In genomic region chr11:43992834-43993637, GRCh38 we compare ENCODE assay signal across 13 cellular contexts. TPM values are rescaled to one million over a fixed set of nuclear protein-coding genes. Genes with fewer than 3 reads are reported as not detected.
DNase-seq lines count a peak whose midpoint lies in the region; ATAC-seq, FAIRE-seq and TF ChIP-seq lines count a peak whose summit lies in the region.
"Had no signal": no experiment of that assay in that cellular context is flagged by ENCODE, and none has a peak within 500 bp of the region (broad histone marks: within the 10 kb centered on the region; RNA-seq: fewer than 3 reads in every experiment).

No MANE protein-coding gene starts in this region.

- H3K36me3 ChIP-seq in K562 (ENCODE audit: control insufficient read depth, insufficient read depth, low read length), result no peaks in the 10 kb centered on the region
- no peaks in the 10 kb centered on the region for H3K36me3 ChIP-seq in CD4-positive, alpha-beta memory T cell (ENCODE audit: insufficient read depth, low read length)
- no peaks in the 10 kb centered on the region for H3K36me3 ChIP-seq in Caco-2 (ENCODE audit: control insufficient read depth, insufficient read depth, low read length)

- H3K27me3 ChIP-seq in K562 (ENCODE audit: control insufficient read depth in 2 of 2, insufficient read depth in 2 of 2, low read length in 2 of 2) (peaks cover 8 to 31% of the 10 kb centered on the region in 2 experiments; a peak in 4 of 5 replicates), Caco-2 (replicated peaks; ENCODE audit: control insufficient read depth, insufficient read depth, low read length) (no peaks in the 10 kb centered on the region)
- H3K27me3 ChIP-seq in CD4-positive, alpha-beta memory T cell (ENCODE audit: insufficient read depth, low read length), result no peaks in the 10 kb centered on the region

- CTCF ChIA-PET in K562 (lab: Yijun Ruan, JAX; ENCODE audit: low intra/inter-chr PET ratio) (interaction anchor here (0.5 kb wide), 1 partner anchor 93 kb away, joined by 4 read pairs; no protein-coding TSS in a partner anchor), Caco-2 (lab: Charles Lee) (no interaction called here)
- CTCF ChIA-PET in CD4-positive, alpha-beta memory T cell (lab: Charles Lee; ENCODE audit: partially characterized antibody), result no interaction called here

- peaks cover 2 to 19% of the 10 kb centered on the region in 2 donors for H3K27me3 Mint-ChIP-seq in CD4-positive, alpha-beta memory T cell
- peaks cover 11% of the 10 kb centered on the region for H3K27me3 Mint-ChIP-seq in Caco-2 (ENCODE audit: insufficient read depth, unreplicated experiment)
- H3K27me3 Mint-ChIP-seq: activated CD4-positive, alpha-beta T cell treated with anti-CD3 and anti-CD28 coated beads, Interleukin-2, amount 10 ng/mL, durations not matched to agents 24 days and 14 days had no signal

- no peaks in the 10 kb centered on the region for H3K79me2 ChIP-seq in K562 (ENCODE audit: control insufficient read depth, insufficient read depth, low read length)

- no peak for TF ChIP-seq EP300 in K562 (IDR thresholded peaks at IDR 0.05; ENCODE audit: low read length)

- DNase-seq in Right ventricle myocardium inferior (ENCODE audit: missing footprints) (no peak), cardiac septum (ENCODE audit: low spot score) (no peak), K562 (ENCODE audit: extremely low read depth in 1 of 4, low spot score in 3 of 4) (no peak), lung microvascular endothelial cell (ENCODE audit: low read depth in 2 of 2) (peak; percentile 15 to 35), NCI-H2196 (lab: John Stamatoyannopoulos, UW; ENCODE audit: unreplicated experiment) (no peak), Caco-2 (no peak)
- DNase-seq in CD4-positive, alpha-beta memory T cell, result no peak
- DNase-seq: activated CD4-positive, alpha-beta T cell treated with anti-CD3 and anti-CD28 coated beads, Interleukin-2, amount 10 ng/mL, durations not matched to agents 24 days and 14 days; COR-L47; immature natural killer cell; NCI-H226 had no signal

- H3K27ac Mint-ChIP-seq in CD4-positive, alpha-beta memory T cell, result peak overlapping the region in 1 of 7 donors; percentile 43
- H3K27ac Mint-ChIP-seq in Caco-2 (ENCODE audit: unreplicated experiment), result no peak overlapping the region
- H3K27ac Mint-ChIP-seq: activated CD4-positive, alpha-beta T cell treated with anti-CD3 and anti-CD28 coated beads, Interleukin-2, amount 10 ng/mL, durations not matched to agents 24 days and 14 days; immature natural killer cell had no signal

- no peak for TF ChIP-seq POLR2A in K562 (conservative IDR thresholded peaks at IDR 0.05)

- H3K4me1 ChIP-seq in K562 (replicated peaks in 1 of 2; ENCODE audit: control insufficient read depth in 2 of 2, insufficient read depth in 2 of 2, low read length in 2 of 2) (peaks cover 6% of the 10 kb centered on the region in 2 experiments; a peak in 4 of 5 replicates), Caco-2 (no peaks in the 10 kb centered on the region)
- H3K4me1 ChIP-seq in CD4-positive, alpha-beta memory T cell (ENCODE audit: insufficient read depth, low read length), result no peaks in the 10 kb centered on the region

- TF ChIP-seq CTCF in K562 (IDR thresholded peaks at IDR 0.05 in 2 of 3, conservative IDR thresholded peaks at IDR 0.05 in 1 of 3; ENCODE audit: insufficient read depth in 2 of 3, low read depth in 1 of 3, low read length in 3 of 3) (no peak), Caco-2 (IDR thresholded peaks at IDR 0.05; ENCODE audit: insufficient read depth in 1 of 2, low read depth in 1 of 2, low read length in 1 of 2, severe bottlenecking in 1 of 2, unreplicated experiment in 1 of 2) (no peak)

- POLR2A ChIA-PET in K562 (lab: Yijun Ruan, JAX), result interaction anchor here (0.6 to 1.1 kb wide), 6 partner anchors 11 to 1594 kb away, joined by 3 to 5 read pairs (median 3); no protein-coding TSS in a partner anchor
- POLR2A ChIA-PET in CD4-positive, alpha-beta memory T cell (lab: Charles Lee; ENCODE audit: partially characterized antibody), result no interaction called here
- POLR2A ChIA-PET in Caco-2 (lab: Charles Lee), result no interaction called here

- no peaks in the 10 kb centered on the region for H3K9me3 Mint-ChIP-seq in CD4-positive, alpha-beta memory T cell
- no peaks in the 10 kb centered on the region for H3K9me3 Mint-ChIP-seq in Caco-2 (ENCODE audit: unreplicated experiment)
- H3K9me3 Mint-ChIP-seq: activated CD4-positive, alpha-beta T cell treated with anti-CD3 and anti-CD28 coated beads, Interleukin-2, amount 10 ng/mL, durations not matched to agents 24 days and 14 days; central memory CD8-positive, alpha-beta T cell; immature natural killer cell had no signal

- ATAC-seq in Right ventricle myocardium inferior (peak; percentile 85), K562 (no peak), GM19023 (IDR thresholded peaks at IDR 0.05; ENCODE audit: unreplicated experiment) (no peak)

- 0 out of 4 replicates have a peak overlapping the region, but pooled peaks of 1 of the 2 experiments have one; percentile 36 for H3K9ac ChIP-seq in K562 (ENCODE audit: insufficient read depth in 1 of 2, low read depth in 2 of 2, low read length in 2 of 2)

- H3K4me2 ChIP-seq in K562 (ENCODE audit: insufficient read depth, low read length), result peak overlapping the region; percentile 21; the same call in 1 of the 2 replicates

- H4K20me1 ChIP-seq in K562 (replicated peaks; ENCODE audit: control insufficient read depth, insufficient read depth, low read length), result no peaks in the 10 kb centered on the region

- H3K9me3 ChIP-seq in K562 (replicated peaks; ENCODE audit: control insufficient read depth, insufficient read depth, low read depth, low read length) (no peaks in the 10 kb centered on the region), Caco-2 (no peaks in the 10 kb centered on the region)
- no peaks in the 10 kb centered on the region for H3K9me3 ChIP-seq in CD4-positive, alpha-beta memory T cell (ENCODE audit: control insufficient read depth in 1 of 2, low read length in 2 of 2)

- no peak for TF ChIP-seq RAD21 in K562 (CRISPR knock-in tag; conservative IDR thresholded peaks at IDR 0.05 in 1 of 2, IDR thresholded peaks at IDR 0.05 in 1 of 2)

- H3K4me1 Mint-ChIP-seq in CD4-positive, alpha-beta memory T cell, result peaks cover 4 to 10% (median 5%) of the 10 kb centered on the region in 4 donors
- no peaks in the 10 kb centered on the region for H3K4me1 Mint-ChIP-seq in Caco-2 (ENCODE audit: low read depth, unreplicated experiment)
- H3K4me1 Mint-ChIP-seq: central memory CD8-positive, alpha-beta T cell; immature natural killer cell had no signal

- H2AFZ ChIP-seq in K562 (ENCODE audit: low read depth, low read length), result peak overlapping the region; percentile 35

- H3K4me3 Mint-ChIP-seq in CD4-positive, alpha-beta memory T cell, result peak overlapping the region in 2 of 8 donors; percentile 14 to 17
- H3K4me3 Mint-ChIP-seq in Caco-2 (ENCODE audit: unreplicated experiment), result no peak overlapping the region
- H3K4me3 Mint-ChIP-seq: activated CD4-positive, alpha-beta T cell treated with anti-CD3 and anti-CD28 coated beads, Interleukin-2, amount 10 ng/mL, durations not matched to agents 24 days and 14 days; central memory CD8-positive, alpha-beta T cell; immature natural killer cell had no signal

- WGBS in K562 (ENCODE audit: insufficient coverage, low coverage, missing lambda C conversion rate), result 10% methylated on average over 13 of the region's 14 CpGs

- H3K9me1 ChIP-seq in K562 (ENCODE audit: control insufficient read depth, insufficient read depth, low read length), result no peaks in the 10 kb centered on the region

- BruUV-seq in K562 (replicated peaks; lab: Mats Ljungman, UMichigan) (no TSS peak), Caco-2 (replicated peaks; lab: Mats Ljungman, UMichigan) (no TSS peak)

- intact Hi-C loops in Right ventricle myocardium inferior (cut with DNase I), result no loop called here
- intact Hi-C loops in cardiac septum (cut with DNase I), result no loop called here
- intact Hi-C loops in K562 (cut with micrococcal nuclease), result no loop called here
- intact Hi-C loops in CD4-positive, alpha-beta memory T cell (cut with micrococcal nuclease), result no loop called here
- intact Hi-C loops in Caco-2 (cut with micrococcal nuclease; ENCODE audit: unreplicated experiment), result no loop called here

- H3K4me3 ChIP-seq in K562 (no peak overlapping the region), Caco-2 (ENCODE audit: low read depth, low read length) (no peak overlapping the region)
- H3K4me3 ChIP-seq in CD4-positive, alpha-beta memory T cell (ENCODE audit: low read length in 2 of 2), result no peak overlapping the region

- no peak overlapping the region for H3K27ac ChIP-seq in K562 (ENCODE audit: extremely low read depth, low read depth, low read length)
- H3K27ac ChIP-seq in CD4-positive, alpha-beta memory T cell (ENCODE audit: low read depth, low read length), result no peak overlapping the region

- in situ Hi-C loops in K562 (cut with MboI), result no loop called here

- H3K36me3 Mint-ChIP-seq in CD4-positive, alpha-beta memory T cell, result no peaks in the 10 kb centered on the region
- no peaks in the 10 kb centered on the region for H3K36me3 Mint-ChIP-seq in Caco-2 (ENCODE audit: insufficient read depth, unreplicated experiment)
- H3K36me3 Mint-ChIP-seq: immature natural killer cell had no signal

- no peak for FAIRE-seq in K562 (lab: Jason Lieb, UNC)

RNA-seq across cellular contexts. Expression of gene C11orf96, which starts 50.6 kb away (rescaled TPM):
- 19.8 TPM for total RNA-seq in Right ventricle myocardium inferior
- 42.0 TPM for total RNA-seq in cardiac septum
- 0.81 and 2.9 TPM in 2 replicates for total RNA-seq in K562 (2011; cell fraction: chromatin; rRNA removed; ENCODE audit: low replicate concordance)
- total RNA-seq in K562 (2011; cell fraction: nucleolus; rRNA removed), result 3.4 and 4.8 TPM in 2 replicates
- 1.3 and 1.9 TPM in 2 replicates for total RNA-seq in K562 (2011; cell fraction: nucleoplasm; rRNA removed)
- 6.8 and 9.6 TPM in 2 replicates for total RNA-seq in K562 (2014; rRNA removed)
- total RNA-seq in K562 (2014; rRNA removed; fragmentation: Illumina TruSeq; extraction: Trizol), result 0.26 and 0.40 TPM in 2 replicates
- total RNA-seq in K562 (2015; rRNA removed; fragmentation: Illumina TruSeq; extraction: Trizol), result 0.83 and 0.90 TPM in 2 replicates
- total RNA-seq in K562 (2021), result 7.7 and 8.5 TPM in 2 replicates
- 1.2 and 2.0 TPM in 2 replicates for polyA plus RNA-seq in K562 (2011; rRNA removed)
- polyA plus RNA-seq in K562 (2011; cell fraction: cytosol; rRNA removed), result 1.9 and 9.3 TPM in 2 replicates
- 2.0 and 4.6 TPM in 2 replicates for polyA plus RNA-seq in K562 (2011; cell fraction: nucleus; rRNA removed)
- 5.5 and 6.8 TPM in 2 replicates for polyA plus RNA-seq in K562 (2012)
- polyA plus RNA-seq in K562 (2014; fragmentation: Illumina TruSeq; extraction: Trizol), result 0.16 and 0.73 TPM in 2 replicates
- under 1 TPM; 0.08 to 0.14 TPM for polyA plus RNA-seq in K562 (2014; fragmentation: Nextera tagmentation; extraction: Ambion mirVana)
- polyA plus RNA-seq in K562 (2014; rRNA removed), result 6.6 and 10.8 TPM in 2 replicates
- 0.18 and 0.25 TPM in 2 replicates for polyA minus RNA-seq in K562 (2011; rRNA and poly(A)+ RNA removed)
- polyA minus RNA-seq in K562 (2011; cell fraction: cytosol; rRNA and poly(A)+ RNA removed), result 2.0 and 2.1 TPM in 2 replicates
- polyA minus RNA-seq in K562 (2011; cell fraction: nucleus; rRNA and poly(A)+ RNA removed), result 1.3 and 1.6 TPM in 2 replicates
- 3.5 and 4.0 TPM in 2 replicates for total RNA-seq in lung microvascular endothelial cell
- under 1 TPM in 1 of 2 experiments, not detected in 1; 0.19 TPM for total RNA-seq in CD4-positive, alpha-beta memory T cell
- polyA plus RNA-seq in CD4-positive, alpha-beta memory T cell, result not detected
- total RNA-seq in Caco-2 (2022), result 0.26 TPM in 1 of 2 replicates, not detected in the other
- polyA plus RNA-seq: immature natural killer cell had no signal

RNA-seq across cellular contexts. Expression of gene ACCSL, which starts 54.7 kb away (rescaled TPM):
- total RNA-seq in Right ventricle myocardium inferior, result not detected
- total RNA-seq in cardiac septum, result not detected
- not detected in 2 replicates for total RNA-seq in K562 (2011; cell fraction: chromatin; rRNA removed; ENCODE audit: low replicate concordance)
- total RNA-seq in K562 (2011; cell fraction: nucleolus; rRNA removed), result not detected in 2 replicates
- total RNA-seq in K562 (2011; cell fraction: nucleoplasm; rRNA removed), result 0.22 TPM in 1 of 2 replicates, not detected in the other
- not detected in 2 replicates for total RNA-seq in K562 (2014; rRNA removed)
- not detected in 2 replicates for total RNA-seq in K562 (2014; rRNA removed; fragmentation: Illumina TruSeq; extraction: Trizol)
- total RNA-seq in K562 (2015; rRNA removed; fragmentation: Illumina TruSeq; extraction: Trizol), result not detected in 2 replicates
- total RNA-seq in K562 (2021), result not detected in 2 replicates
- not detected in 2 replicates for polyA plus RNA-seq in K562 (2011; rRNA removed)
- not detected in 2 replicates for polyA plus RNA-seq in K562 (2011; cell fraction: cytosol; rRNA removed)
- not detected in 2 replicates for polyA plus RNA-seq in K562 (2011; cell fraction: nucleus; rRNA removed)
- polyA plus RNA-seq in K562 (2012), result not detected in 2 replicates
- not detected in 2 replicates for polyA plus RNA-seq in K562 (2014; fragmentation: Illumina TruSeq; extraction: Trizol)
- not detected for polyA plus RNA-seq in K562 (2014; fragmentation: Nextera tagmentation; extraction: Ambion mirVana)
- not detected in 2 replicates for polyA plus RNA-seq in K562 (2014; rRNA removed)
- polyA minus RNA-seq in K562 (2011; rRNA and poly(A)+ RNA removed), result not detected in 2 replicates
- not detected in 2 replicates for polyA minus RNA-seq in K562 (2011; cell fraction: cytosol; rRNA and poly(A)+ RNA removed)
- not detected in 2 replicates for polyA minus RNA-seq in K562 (2011; cell fraction: nucleus; rRNA and poly(A)+ RNA removed)
- total RNA-seq in lung microvascular endothelial cell, result not detected in 2 replicates
- total RNA-seq in CD4-positive, alpha-beta memory T cell, result not detected
- polyA plus RNA-seq in CD4-positive, alpha-beta memory T cell, result not detected
- not detected in 2 replicates for total RNA-seq in Caco-2 (2022)
- total RNA-seq: activated CD4-positive, alpha-beta T cell treated with anti-CD3 and anti-CD28 coated beads, Interleukin-2, amount 10 ng/mL, durations not matched to agents 24 days and 14 days had no signal
- polyA plus RNA-seq: immature natural killer cell had no signal

Comparison
In these comparisons a context has a peak if more than half of its experiments do, and no peak if none do; other contexts are left out.
1. DNase-seq: peak in lung microvascular endothelial cell (2 of 2); none in Right ventricle myocardium inferior (single experiment), cardiac septum (single experiment), K562 (0 of 4), CD4-positive, alpha-beta memory T cell (0 of 5), NCI-H2196 (single experiment) and Caco-2 (0 of 2).